8 cellular contexts compared by ENCODE assay signal in genomic region chr5:95861221-95861857, GRCh38. TPM values are rescaled to one million over a fixed set of nuclear protein-coding genes. Genes with fewer than 3 reads are reported as not detected.
A peak's percentile ranks its signal among the peaks of the same experiment; 100 is the strongest.
DNase-seq lines count a peak whose midpoint lies in the region; ATAC-seq, FAIRE-seq and TF ChIP-seq lines count a peak whose summit lies in the region.

No MANE protein-coding gene starts in this region.

- CTCF ChIA-PET in activated naive CD4-positive, alpha-beta T cell treated with anti-CD3 and anti-CD28 coated beads for 36 hours (lab: Charles Lee): interaction anchor here (0.6 to 1.8 kb wide), 8 partner anchors 10 to 739 kb away, joined by 3 to 8 read pairs (median 5); partner anchors contain the start of gene ELL2

- TF ChIP-seq CTCF in dorsolateral prefrontal cortex (IDR thresholded peaks at IDR 0.05 in 54 of 56, conservative IDR thresholded peaks at IDR 0.05 in 2 of 56; ENCODE audit: low read depth in 1 of 56, partially characterized antibody in 56 of 56) (no peak), osteocyte (IDR thresholded peaks at IDR 0.05) (no peak)

- no peaks in the 10 kb centered on the region for H3K27me3 ChIP-seq in dorsolateral prefrontal cortex

- ATAC-seq in HG03520 (IDR thresholded peaks at IDR 0.05; ENCODE audit: unreplicated experiment) (no peak), GM18511 (IDR thresholded peaks at IDR 0.05; ENCODE audit: unreplicated experiment) (no peak)
- ATAC-seq in effector memory CD8-positive, alpha-beta T cell (replicated peaks): no peak

- FAIRE-seq in RCC 7860 (lab: Jason Lieb, UNC): no peak

- H3K9me3 Mint-ChIP-seq in activated naive CD4-positive, alpha-beta T cell treated with anti-CD3 and anti-CD28 coated beads for 36 hours: no peaks in the 10 kb centered on the region
- H3K9me3 Mint-ChIP-seq in osteocyte (ENCODE audit: unreplicated experiment): no peaks in the 10 kb centered on the region
- H3K9me3 Mint-ChIP-seq in effector memory CD8-positive, alpha-beta T cell: no peaks in the 10 kb centered on the region

- H3K4me3 ChIP-seq in dorsolateral prefrontal cortex: no peak overlapping the region

- H3K4me1 Mint-ChIP-seq in activated naive CD4-positive, alpha-beta T cell treated with anti-CD3 and anti-CD28 coated beads for 36 hours (ENCODE audit: low read depth): peaks cover 58% of the 10 kb centered on the region
- peaks cover 72% of the 10 kb centered on the region for H3K4me1 Mint-ChIP-seq in osteocyte (ENCODE audit: unreplicated experiment)
- H3K4me1 Mint-ChIP-seq in effector memory CD8-positive, alpha-beta T cell (ENCODE audit: low read depth in 2 of 2): peaks cover 0 to 5% of the 10 kb centered on the region in 2 donors

- no peaks in the 10 kb centered on the region for H3K27me3 Mint-ChIP-seq in activated naive CD4-positive, alpha-beta T cell treated with anti-CD3 and anti-CD28 coated beads for 36 hours (ENCODE audit: low read depth)
- H3K27me3 Mint-ChIP-seq in osteocyte (ENCODE audit: unreplicated experiment): no peaks in the 10 kb centered on the region
- peaks cover 0 to 11% of the 10 kb centered on the region in 2 donors for H3K27me3 Mint-ChIP-seq in effector memory CD8-positive, alpha-beta T cell

- no peak overlapping the region for H3K4me3 Mint-ChIP-seq in activated naive CD4-positive, alpha-beta T cell treated with anti-CD3 and anti-CD28 coated beads for 36 hours
- peak overlapping the region; percentile 8 for H3K4me3 Mint-ChIP-seq in osteocyte (ENCODE audit: unreplicated experiment)
- H3K4me3 Mint-ChIP-seq in effector memory CD8-positive, alpha-beta T cell: no peak overlapping the region

- peak overlapping the region; percentile 69 for H3K27ac Mint-ChIP-seq in activated naive CD4-positive, alpha-beta T cell treated with anti-CD3 and anti-CD28 coated beads for 36 hours
- peak overlapping the region; percentile 99 for H3K27ac Mint-ChIP-seq in osteocyte (ENCODE audit: unreplicated experiment)
- no peak overlapping the region for H3K27ac Mint-ChIP-seq in effector memory CD8-positive, alpha-beta T cell

- DNase-seq in activated naive CD4-positive, alpha-beta T cell treated with anti-CD3 and anti-CD28 coated beads for 36 hours: no peak
- DNase-seq in activated naive CD4-positive, alpha-beta T cell treated with Interleukin-2 at 50 U/mL for 16 hours: no peak
- DNase-seq in RCC 7860 (ENCODE audit: low spot score) (peak; percentile 72), dorsolateral prefrontal cortex (peak in 1 of 10 donors; percentile 35), osteocyte (ENCODE audit: extremely low spot score, unreplicated experiment) (no peak)
- DNase-seq in effector memory CD8-positive, alpha-beta T cell: no peak

- intact Hi-C loops in activated naive CD4-positive, alpha-beta T cell treated with anti-CD3 and anti-CD28 coated beads for 36 hours (cut with micrococcal nuclease): loop anchor here (10.0 kb wide), 1 partner anchor 1303 kb away; no protein-coding TSS in a partner anchor
- intact Hi-C loops in dorsolateral prefrontal cortex (cut with DNase I): no loop called here

- H3K36me3 Mint-ChIP-seq in activated naive CD4-positive, alpha-beta T cell treated with anti-CD3 and anti-CD28 coated beads for 36 hours (ENCODE audit: low read depth): no peaks in the 10 kb centered on the region
- H3K36me3 Mint-ChIP-seq in osteocyte (ENCODE audit: unreplicated experiment): no peaks in the 10 kb centered on the region
- peaks cover 5% of the 10 kb centered on the region for H3K36me3 Mint-ChIP-seq in effector memory CD8-positive, alpha-beta T cell (ENCODE audit: insufficient read depth)

- H3K27ac ChIP-seq in dorsolateral prefrontal cortex: peak overlapping the region in 54 of 59 donors; percentile 0 to 97 (median 76)

RNA-seq across cellular contexts. Expression of gene GLRX, which starts 38.8 kb away (rescaled TPM):
- 10 to 100 TPM; 50.4 to 51.1 TPM for total RNA-seq in activated naive CD4-positive, alpha-beta T cell treated with anti-CD3 and anti-CD28 coated beads for 36 hours
- total RNA-seq in dorsolateral prefrontal cortex (100 to 1,000 TPM in 3 of 120 experiments, 10 to 100 TPM in 117; 13.7 to 109 (median 43.0) TPM), osteocyte (26.3 and 32.8 TPM in 2 replicates)

Comparison
In these comparisons a context has a peak if more than half of its experiments do, and no peak if none do; other contexts are left out.
1. H3K27ac Mint-ChIP-seq: peak in activated naive CD4-positive, alpha-beta T cell treated with anti-CD3 and anti-CD28 coated beads for 36 hours (single experiment) and osteocyte (single experiment); none in effector memory CD8-positive, alpha-beta T cell (0 of 2).